8 cellular contexts compared by ENCODE assay signal in the genomic region with DNA sequence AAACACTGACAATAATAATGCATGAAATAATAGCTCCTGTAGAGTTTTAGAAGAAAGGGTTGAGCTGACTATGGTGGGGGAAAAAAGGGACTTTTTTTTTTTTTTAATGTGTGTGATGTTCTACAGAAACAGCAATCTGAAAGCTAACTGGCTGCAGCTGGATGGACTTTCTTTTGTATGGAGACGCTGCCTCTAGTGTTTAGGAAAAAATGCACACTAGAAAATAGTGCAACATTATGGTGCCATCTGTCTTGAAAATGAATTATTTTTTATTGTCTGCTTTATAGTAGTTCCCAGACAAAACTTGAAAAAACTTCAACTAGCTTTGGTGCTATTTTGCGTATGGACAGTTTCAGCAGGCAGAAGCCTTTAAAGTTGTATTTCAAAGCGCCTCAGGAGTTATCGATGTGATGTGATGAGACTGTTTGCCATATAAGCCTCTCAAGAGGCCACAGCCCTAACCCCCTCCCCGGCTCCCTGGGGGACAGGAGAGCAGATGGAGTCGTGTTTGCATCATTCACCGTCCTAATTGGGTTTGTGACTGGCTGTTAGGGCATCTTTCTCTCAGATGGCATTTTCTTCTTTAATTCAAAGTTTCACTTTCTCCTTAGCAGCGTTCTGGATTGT.
DNase-seq lines count a peak whose midpoint lies in the region; ATAC-seq lines count a peak whose summit lies in the region.

No MANE protein-coding gene starts in this region.

- intact Hi-C loops in Right ventricle myocardium superior (cut with DNase I), result loop anchor here (2.0 to 10.0 kb wide), 3 partner anchors 86 to 341 kb away; a partner anchor contains a TSS

- DNase-seq in A172 (ENCODE audit: low spot score) (peak; percentile 62), HPDE6-E6E7 (ENCODE audit: extremely low spot score) (peak; percentile 31), SK-N-MC (ENCODE audit: low read depth, low spot score) (no peak), Right ventricle myocardium superior (no peak), cerebellum (ENCODE audit: low spot score) (no peak)
- DNase-seq in effector memory CD4-positive, alpha-beta T cell, result no peak

- H3K4me3 ChIP-seq in SK-N-MC, result 0 out of 2 replicates have a peak overlapping the region, but pooled peaks have one; percentile 8
- H3K4me3 ChIP-seq in skeletal muscle satellite cell (ENCODE audit: low read length), result peak overlapping the region; percentile 55
- H3K4me3 ChIP-seq in effector memory CD4-positive, alpha-beta T cell (ENCODE audit: insufficient read depth, low read depth, low read length, poor library complexity, severe bottlenecking), result no peak overlapping the region

- H3K4me2 ChIP-seq in skeletal muscle satellite cell (ENCODE audit: low read length), result peak overlapping the region; percentile 89

- peaks cover 10% of the 10 kb centered on the region for H3K4me1 ChIP-seq in skeletal muscle satellite cell (ENCODE audit: control insufficient read depth, insufficient read depth, low read length)
- H3K4me1 ChIP-seq in effector memory CD4-positive, alpha-beta T cell (ENCODE audit: control insufficient read depth, insufficient read depth, low read length, poor library complexity, severe bottlenecking), result no peaks in the 10 kb centered on the region

- H3K9ac ChIP-seq in SK-N-MC (ENCODE audit: insufficient read length) (no peak overlapping the region), skeletal muscle satellite cell (ENCODE audit: low read depth, low read length) (peak overlapping the region; percentile 62)

- no peaks in the 10 kb centered on the region for H3K27me3 ChIP-seq in skeletal muscle satellite cell (ENCODE audit: control insufficient read depth, insufficient read depth, low read length)
- H3K27me3 ChIP-seq in effector memory CD4-positive, alpha-beta T cell (replicated peaks; ENCODE audit: control insufficient read depth, insufficient read depth, low read length, poor library complexity, severe bottlenecking), result no peaks in the 10 kb centered on the region

- no peak overlapping the region for H3K27ac ChIP-seq in SK-N-MC
- no peak overlapping the region for H3K27ac ChIP-seq in effector memory CD4-positive, alpha-beta T cell (ENCODE audit: insufficient read depth, low read length, poor library complexity, severe bottlenecking)

- no peaks in the 10 kb centered on the region for H3K36me3 ChIP-seq in SK-N-MC (ENCODE audit: insufficient read depth, low read length)
- H3K36me3 ChIP-seq in skeletal muscle satellite cell (ENCODE audit: insufficient read depth, low read length), result no peaks in the 10 kb centered on the region
- H3K36me3 ChIP-seq in effector memory CD4-positive, alpha-beta T cell (ENCODE audit: control insufficient read depth, insufficient read depth, low read length), result no peaks in the 10 kb centered on the region

- H3K9me3 ChIP-seq in SK-N-MC (ENCODE audit: low read depth, low read length), result no peaks in the 10 kb centered on the region
- H3K9me3 ChIP-seq in skeletal muscle satellite cell (replicated peaks; ENCODE audit: low read length), result no peaks in the 10 kb centered on the region
- no peaks in the 10 kb centered on the region for H3K9me3 ChIP-seq in effector memory CD4-positive, alpha-beta T cell (ENCODE audit: control insufficient read depth, low read length)

- peak; percentile 81 for ATAC-seq in Right ventricle myocardium superior (ENCODE audit: poor library complexity)
- ATAC-seq in HG02970 (IDR thresholded peaks at IDR 0.05; ENCODE audit: low FRiP score, unreplicated experiment), result no peak

Comparison
In these comparisons a context has a peak if more than half of its experiments do, and no peak if none do; other contexts are left out.
1. DNase-seq: peak in A172 (single experiment) and HPDE6-E6E7 (single experiment); none in SK-N-MC (single experiment), Right ventricle myocardium superior (single experiment), cerebellum (single experiment) and effector memory CD4-positive, alpha-beta T cell (0 of 3).